Comparison of ENCODE assay signal across 9 cellular contexts in the genomic region with DNA sequence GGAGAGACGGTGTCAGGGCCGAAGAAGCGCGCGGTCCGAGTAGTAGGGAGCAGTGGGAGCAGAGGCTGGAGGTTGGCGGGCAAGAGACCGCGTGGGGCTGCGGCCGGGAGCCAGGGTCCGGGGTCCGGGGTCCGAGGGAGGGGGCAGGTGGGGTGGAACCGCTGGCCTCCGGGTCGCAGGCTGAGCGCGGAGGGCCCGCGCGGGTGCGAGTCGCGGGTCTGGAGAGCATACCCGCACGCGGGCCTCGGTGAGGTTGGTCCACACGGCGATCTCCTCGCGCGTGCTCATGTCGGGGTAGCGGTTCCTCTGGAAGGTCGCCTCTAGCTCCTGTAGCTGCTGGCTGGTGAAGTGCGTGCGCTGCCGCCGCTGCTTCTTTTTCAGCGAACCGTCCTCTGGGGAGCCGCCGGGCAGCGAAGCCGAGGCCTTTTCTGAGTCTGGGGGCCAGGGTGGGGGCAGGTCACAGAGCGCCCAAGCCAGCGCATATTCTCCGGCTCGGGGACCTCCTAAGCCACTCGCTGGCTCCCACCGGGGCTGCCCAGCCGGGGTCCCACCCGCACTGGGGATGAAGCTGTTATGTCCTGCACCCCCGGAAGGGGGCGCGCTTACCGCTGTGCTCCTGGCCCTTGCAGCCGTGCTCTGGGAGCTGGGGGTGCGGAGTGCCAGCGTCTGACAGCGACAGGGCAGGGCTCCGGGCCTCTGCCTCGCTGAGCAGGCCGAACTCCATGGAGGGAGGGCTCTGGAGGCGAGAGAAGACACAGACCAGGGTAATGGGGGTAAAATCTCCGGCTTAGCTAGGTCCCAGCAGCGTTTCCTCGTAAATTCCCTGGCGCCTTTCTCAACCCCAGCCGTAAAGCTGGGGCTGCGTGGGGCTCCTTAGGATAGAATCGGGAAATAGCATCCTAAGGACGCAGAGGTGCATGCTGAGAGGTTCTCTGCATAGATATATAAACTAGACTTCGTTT. TPM values are rescaled to one million over a fixed set of nuclear protein-coding genes. Genes with fewer than 3 reads are reported as not detected.
DNase-seq lines count a peak whose midpoint lies in the region; ATAC-seq and TF ChIP-seq lines count a peak whose summit lies in the region.
"Had no signal": no experiment of that assay in that cellular context is flagged by ENCODE, and none has a peak within 500 bp of the region (broad histone marks: within the 10 kb centered on the region; RNA-seq: fewer than 3 reads in every experiment).

No MANE protein-coding gene starts in this region.

- peaks cover 2% of the 10 kb centered on the region for H3K4me1 Mint-ChIP-seq in progenitor cell of endocrine pancreas (ENCODE audit: low read depth)

- DNase-seq in NCI-H1436 (lab: John Stamatoyannopoulos, UW) (peak; percentile 38), NCI-H1436 treated with DMSO at 0.1 percent for 48 hours (lab: John Stamatoyannopoulos, UW) (no peak), NOMO-1 treated with DMSO at 0.1 percent for 48 hours (lab: John Stamatoyannopoulos, UW; ENCODE audit: unreplicated experiment) (peak; percentile 18), fibroblast of the aortic adventitia (ENCODE audit: low read depth) (no peak), progenitor cell of endocrine pancreas (ENCODE audit: low spot score, unreplicated experiment) (no peak)
- DNase-seq in activated T-cell treated with anti-CD3 and anti-CD28 coated beads, Interleukin-2, amount 50 U/mL, for 48 hours: peak; percentile 86 to 90

- ATAC-seq in GM18517 (IDR thresholded peaks at IDR 0.05; ENCODE audit: unreplicated experiment) (no peak), GM21786 (IDR thresholded peaks at IDR 0.05; ENCODE audit: unreplicated experiment) (no peak)

- H3K27ac Mint-ChIP-seq in progenitor cell of endocrine pancreas: no peak overlapping the region

- H3K27me3 Mint-ChIP-seq in progenitor cell of endocrine pancreas: peaks cover 84% of the 10 kb centered on the region

- no peaks in the 10 kb centered on the region for H3K36me3 Mint-ChIP-seq in progenitor cell of endocrine pancreas (ENCODE audit: insufficient read depth)

- no peak overlapping the region for H3K4me3 ChIP-seq in fibroblast of the aortic adventitia (ENCODE audit: low read depth, low read length)

- no peaks in the 10 kb centered on the region for H3K9me3 Mint-ChIP-seq in progenitor cell of endocrine pancreas (ENCODE audit: low read depth)

- TF ChIP-seq CTCF in fibroblast of the aortic adventitia (IDR thresholded peaks at IDR 0.05; ENCODE audit: insufficient read depth, low read length) (peak; percentile 69), progenitor cell of endocrine pancreas (IDR thresholded peaks at IDR 0.05; ENCODE audit: unreplicated experiment) (peak; percentile 67)

- peak overlapping the region; percentile 21 for H3K4me3 Mint-ChIP-seq in progenitor cell of endocrine pancreas (ENCODE audit: low read depth)

RNA-seq across cellular contexts. Expression of a gene that starts 5.5 kb away (rescaled TPM):
- total RNA-seq in fibroblast of the aortic adventitia (ENCODE audit: low replicate concordance): 0.09 TPM in 1 of 2 replicates, not detected in the other
- not detected in 2 replicates for total RNA-seq in progenitor cell of endocrine pancreas
- total RNA-seq: glomerular endothelial cell had no signal

RNA-seq across cellular contexts. Expression of a gene that starts 9.7 kb away (rescaled TPM):
- not detected in 2 replicates for total RNA-seq in fibroblast of the aortic adventitia (ENCODE audit: low replicate concordance)
- total RNA-seq in progenitor cell of endocrine pancreas: not detected in 2 replicates
- total RNA-seq: glomerular endothelial cell had no signal

RNA-seq across cellular contexts. Expression of a gene that starts 13.7 kb away (rescaled TPM):
- total RNA-seq in fibroblast of the aortic adventitia (ENCODE audit: low replicate concordance) (21.5 and 52.1 TPM in 2 replicates), progenitor cell of endocrine pancreas (52.3 and 54.6 TPM in 2 replicates)

Comparison
In these comparisons a context has a peak if more than half of its experiments do, and no peak if none do; other contexts are left out.
1. DNase-seq: peak in NCI-H1436 (single experiment), NOMO-1 treated with DMSO at 0.1 percent for 48 hours (single experiment) and activated T-cell treated with anti-CD3 and anti-CD28 coated beads, Interleukin-2, amount 50 U/mL, for 48 hours (2 of 2); none in NCI-H1436 treated with DMSO at 0.1 percent for 48 hours (single experiment), fibroblast of the aortic adventitia (single experiment) and progenitor cell of endocrine pancreas (single experiment).